In genomic region chr1:23367791-23368561, GRCh38 we compare ENCODE assay signal across 8 cellular contexts. TPM values are rescaled to one million over a fixed set of nuclear protein-coding genes. Genes with fewer than 3 reads are reported as not detected.
DNase-seq lines count a peak whose midpoint lies in the region; ATAC-seq and TF ChIP-seq lines count a peak whose summit lies in the region.

No MANE protein-coding gene starts in this region.

- peak overlapping the region; percentile 97 for H3K4me3 Mint-ChIP-seq in T-helper 1 cell treated with Interleukin-12 subunit alpha and Interleukin-12 subunit beta and Interleukin-4 antibody, amounts not matched to agents 30 μg/mL and 1 μg/mL, for 36 hours
- peak overlapping the region; percentile 96 for H3K4me3 Mint-ChIP-seq in progenitor cell of endocrine pancreas (ENCODE audit: low read depth)

- H3K4me3 ChIP-seq in left ventricle myocardium inferior = peak overlapping the region; percentile 88

- ATAC-seq in GM18498 (IDR thresholded peaks at IDR 0.05; ENCODE audit: unreplicated experiment) (peak; percentile 91), HG02885 (IDR thresholded peaks at IDR 0.05; ENCODE audit: poor library complexity, unreplicated experiment) (peak; percentile 93)

- H3K27ac Mint-ChIP-seq in T-helper 1 cell treated with Interleukin-12 subunit alpha and Interleukin-12 subunit beta and Interleukin-4 antibody, amounts not matched to agents 30 μg/mL and 1 μg/mL, for 36 hours = peak overlapping the region; percentile 98
- peak overlapping the region; percentile 99 for H3K27ac Mint-ChIP-seq in progenitor cell of endocrine pancreas

- no peaks in the 10 kb centered on the region for H3K27me3 Mint-ChIP-seq in T-helper 1 cell treated with Interleukin-12 subunit alpha and Interleukin-12 subunit beta and Interleukin-4 antibody, amounts not matched to agents 30 μg/mL and 1 μg/mL, for 36 hours (ENCODE audit: low read depth)
- H3K27me3 Mint-ChIP-seq in progenitor cell of endocrine pancreas = no peaks in the 10 kb centered on the region

- H3K4me1 Mint-ChIP-seq in T-helper 1 cell treated with Interleukin-12 subunit alpha and Interleukin-12 subunit beta and Interleukin-4 antibody, amounts not matched to agents 30 μg/mL and 1 μg/mL, for 36 hours (ENCODE audit: low read depth) = peaks cover 34% of the 10 kb centered on the region
- peaks cover 39% of the 10 kb centered on the region for H3K4me1 Mint-ChIP-seq in progenitor cell of endocrine pancreas (ENCODE audit: low read depth)

- peaks cover 64% of the 10 kb centered on the region for H3K4me1 ChIP-seq in left ventricle myocardium inferior

- H3K27me3 ChIP-seq in left ventricle myocardium inferior (ENCODE audit: low read depth) = no peaks in the 10 kb centered on the region

- intact Hi-C loops in left ventricle myocardium inferior (cut with micrococcal nuclease) = no loop called here

- H3K9me3 Mint-ChIP-seq in T-helper 1 cell treated with Interleukin-12 subunit alpha and Interleukin-12 subunit beta and Interleukin-4 antibody, amounts not matched to agents 30 μg/mL and 1 μg/mL, for 36 hours = peaks cover 30% of the 10 kb centered on the region
- peaks cover 19% of the 10 kb centered on the region for H3K9me3 Mint-ChIP-seq in progenitor cell of endocrine pancreas (ENCODE audit: low read depth)

- DNase-seq in NCI-H1694 (lab: John Stamatoyannopoulos, UW) (peak; percentile 96), amygdala (lab: John Stamatoyannopoulos, UW) (peak; percentile 84 to 99 (median 98)), left ventricle myocardium inferior (peak; percentile 99), progenitor cell of endocrine pancreas (ENCODE audit: low spot score, unreplicated experiment) (peak; percentile 96), ureter (ENCODE audit: low spot score) (peak; percentile 99)

- peaks cover 38% of the 10 kb centered on the region for H3K9me3 ChIP-seq in left ventricle myocardium inferior (replicated peaks)

- H3K36me3 ChIP-seq in left ventricle myocardium inferior = peaks cover 42% of the 10 kb centered on the region

- H3K27ac ChIP-seq in left ventricle myocardium inferior (replicated peaks) = peak overlapping the region; percentile 99

- H3K36me3 Mint-ChIP-seq in T-helper 1 cell treated with Interleukin-12 subunit alpha and Interleukin-12 subunit beta and Interleukin-4 antibody, amounts not matched to agents 30 μg/mL and 1 μg/mL, for 36 hours (ENCODE audit: low read depth) = peaks cover 35% of the 10 kb centered on the region
- peaks cover 42% of the 10 kb centered on the region for H3K36me3 Mint-ChIP-seq in progenitor cell of endocrine pancreas (ENCODE audit: insufficient read depth)

- peak; percentile 27 for TF ChIP-seq CTCF in left ventricle myocardium inferior (IDR thresholded peaks at IDR 0.05; ENCODE audit: borderline replicate concordance)
- TF ChIP-seq CTCF in progenitor cell of endocrine pancreas (IDR thresholded peaks at IDR 0.05; ENCODE audit: unreplicated experiment) = no peak

RNA-seq across cellular contexts. Expression of gene ZNF436, which starts 1.7 kb away (rescaled TPM):
- total RNA-seq in left ventricle myocardium inferior = 11.8 TPM
- total RNA-seq in progenitor cell of endocrine pancreas = 13.7 and 13.9 TPM in 2 replicates
- total RNA-seq in ureter = 40.2 TPM

RNA-seq across cellular contexts. Expression of gene HNRNPR, which starts 23.9 kb away (rescaled TPM):
- total RNA-seq in left ventricle myocardium inferior (54.6 TPM), progenitor cell of endocrine pancreas (201 and 212 TPM in 2 replicates), ureter (164 TPM)

RNA-seq across cellular contexts. Expression of gene TCEA3, which starts 56.6 kb away (rescaled TPM):
- total RNA-seq in left ventricle myocardium inferior (78.6 TPM), progenitor cell of endocrine pancreas (12.9 and 13.6 TPM in 2 replicates), ureter (50.2 TPM)

Comparison
In these comparisons a context has a peak if more than half of its experiments do, and no peak if none do; other contexts are left out.
1. Peak in every context shown above with its lines: DNase-seq, ATAC-seq, H3K4me3 ChIP-seq and H3K27ac ChIP-seq.